Comparison of ENCODE assay signal across 8 cellular contexts in the genomic region with DNA sequence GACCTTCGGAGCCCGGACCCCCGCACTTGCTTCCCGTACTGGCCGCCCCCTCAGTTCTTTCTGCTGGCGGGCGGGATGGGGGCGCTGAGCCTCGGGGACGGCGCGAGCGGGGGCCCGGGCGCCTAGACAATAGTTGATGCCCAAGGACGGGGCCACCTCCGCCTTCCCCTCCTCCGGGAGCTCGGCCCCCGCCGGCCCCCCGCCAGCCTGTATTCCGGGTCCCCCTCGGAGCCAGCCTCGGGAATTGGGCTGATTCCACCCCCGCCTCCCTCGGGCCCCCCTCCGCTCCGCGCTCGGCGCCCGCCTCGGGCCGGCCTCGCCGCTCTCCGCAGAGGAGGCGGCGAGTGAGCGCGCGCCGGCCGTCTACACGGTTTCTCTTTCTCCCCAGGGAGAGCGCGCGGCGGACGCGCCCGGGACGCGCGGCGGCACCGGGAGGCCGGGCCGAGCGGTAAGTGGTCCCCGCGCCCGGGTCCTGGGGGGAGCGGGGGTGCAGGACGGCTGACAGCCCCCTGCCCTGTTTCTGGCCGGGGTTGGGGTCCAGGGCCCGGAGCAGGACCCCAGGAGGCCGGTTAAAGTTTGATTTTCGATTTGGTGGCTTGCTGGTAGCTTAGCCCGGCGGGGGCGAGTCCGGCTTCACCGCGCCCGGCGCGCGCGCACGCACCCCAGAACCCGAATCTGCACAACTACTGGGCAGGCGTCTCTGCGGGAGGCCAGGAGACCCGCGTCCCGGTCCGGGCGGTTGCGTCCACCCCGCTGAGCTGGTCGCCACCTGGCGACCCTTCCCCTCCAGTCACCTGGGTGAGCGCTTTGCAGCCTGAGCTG. TPM values are rescaled to one million over a fixed set of nuclear protein-coding genes. Genes with fewer than 3 reads are reported as not detected.
A peak's percentile ranks its signal among the peaks of the same experiment; 100 is the strongest.
DNase-seq lines count a peak whose midpoint lies in the region; ATAC-seq and TF ChIP-seq lines count a peak whose summit lies in the region.

No MANE protein-coding gene starts in this region.

- H3K4me3 ChIP-seq in ACC112 (ENCODE audit: low read depth, low read length) (peak overlapping the region; percentile 84), gastroesophageal sphincter (peak overlapping the region; percentile 83 to 88), neutrophil (ENCODE audit: low read depth in 1 of 2, low read length in 1 of 2) (peak overlapping the region; percentile 87 to 98)

- no peaks in the 10 kb centered on the region for H3K36me3 ChIP-seq in ACC112 (ENCODE audit: insufficient read depth, low read length)
- no peaks in the 10 kb centered on the region for H3K36me3 ChIP-seq in gastroesophageal sphincter
- no peaks in the 10 kb centered on the region for H3K36me3 ChIP-seq in neutrophil

- H3K27me3 ChIP-seq in ACC112 (ENCODE audit: insufficient read depth, low read length) (no peaks in the 10 kb centered on the region), gastroesophageal sphincter (no peaks in the 10 kb centered on the region), neutrophil (peaks cover 7% of the 10 kb centered on the region)

- peaks cover 15% of the 10 kb centered on the region for H3K4me1 ChIP-seq in ACC112 (ENCODE audit: control insufficient read depth, insufficient read depth, low read length, unreplicated experiment)
- H3K4me1 ChIP-seq in gastroesophageal sphincter = peaks cover 0 to 43% (median 4%) of the 10 kb centered on the region in 3 donors
- peaks cover 49 to 52% of the 10 kb centered on the region in 2 experiments for H3K4me1 ChIP-seq in neutrophil (ENCODE audit: control insufficient read depth in 1 of 2, insufficient read depth in 1 of 2, low read depth in 1 of 2, low read length in 1 of 2)

- CTCF ChIA-PET in activated naive CD4-positive, alpha-beta T cell treated with anti-CD3 and anti-CD28 coated beads for 36 hours (lab: Charles Lee) = interaction anchor here (0.9 to 1.8 kb wide), 5 partner anchors 78 to 234 kb away, joined by 3 to 7 read pairs (median 3); no protein-coding TSS in a partner anchor

- no peaks in the 10 kb centered on the region for H3K9me3 Mint-ChIP-seq in activated naive CD4-positive, alpha-beta T cell treated with anti-CD3 and anti-CD28 coated beads for 36 hours

- no CpG with 5 or more reads among the region's 95 CpGs for WGBS in gastroesophageal sphincter (ENCODE audit: low coverage in 1 of 2), 2 donors

- DNase-seq in RKO (ENCODE audit: low spot score) = peak; percentile 61
- peak; percentile 54 for DNase-seq in activated naive CD4-positive, alpha-beta T cell treated with anti-CD3 and anti-CD28 coated beads for 36 hours

- no peak for TF ChIP-seq EP300 in gastroesophageal sphincter (IDR thresholded peaks at IDR 0.05)

- H3K36me3 Mint-ChIP-seq in activated naive CD4-positive, alpha-beta T cell treated with anti-CD3 and anti-CD28 coated beads for 36 hours (ENCODE audit: low read depth) = no peaks in the 10 kb centered on the region

- H3K4me1 Mint-ChIP-seq in activated naive CD4-positive, alpha-beta T cell treated with anti-CD3 and anti-CD28 coated beads for 36 hours (ENCODE audit: low read depth) = peaks cover 46% of the 10 kb centered on the region

- intact Hi-C loops in activated naive CD4-positive, alpha-beta T cell treated with anti-CD3 and anti-CD28 coated beads for 36 hours (cut with micrococcal nuclease) = loop anchor here (1.0 to 10.0 kb wide), 14 partner anchors 12 to 666 kb away; partner anchors contain the start of gene PCNX1

- TF ChIP-seq POLR2A in gastroesophageal sphincter (IDR thresholded peaks at IDR 0.05) = peak; percentile 76 to 80

- peak overlapping the region; percentile 81 for H3K27ac ChIP-seq in ACC112 (ENCODE audit: low read depth, low read length)
- peak overlapping the region; percentile 95 to 100 (median 98) for H3K27ac ChIP-seq in gastroesophageal sphincter
- peak overlapping the region; percentile 98 for H3K27ac ChIP-seq in neutrophil
- peak overlapping the region; percentile 69 for H3K27ac ChIP-seq in temporal lobe (ENCODE audit: low read depth, low read length)

- H3K4me3 Mint-ChIP-seq in activated naive CD4-positive, alpha-beta T cell treated with anti-CD3 and anti-CD28 coated beads for 36 hours = peak overlapping the region; percentile 83

- peak overlapping the region; percentile 72 for H2AFZ ChIP-seq in ACC112 (ENCODE audit: low read length, unreplicated experiment)

- no peaks in the 10 kb centered on the region for H3K27me3 Mint-ChIP-seq in activated naive CD4-positive, alpha-beta T cell treated with anti-CD3 and anti-CD28 coated beads for 36 hours (ENCODE audit: low read depth)

- peak; percentile 26 for ATAC-seq in GM18517 (IDR thresholded peaks at IDR 0.05; ENCODE audit: unreplicated experiment)
- ATAC-seq in HG03095 (IDR thresholded peaks at IDR 0.05; ENCODE audit: unreplicated experiment) = peak; percentile 24
- ATAC-seq in gastroesophageal sphincter = peak; percentile 73

- H3K9me3 ChIP-seq in gastroesophageal sphincter (no peaks in the 10 kb centered on the region), neutrophil (no peaks in the 10 kb centered on the region)

- peaks cover 48% of the 10 kb centered on the region for H3K79me2 ChIP-seq in ACC112 (ENCODE audit: control insufficient read depth, insufficient read depth, low read length, unreplicated experiment)

- peak overlapping the region; percentile 71 for H3K27ac Mint-ChIP-seq in activated naive CD4-positive, alpha-beta T cell treated with anti-CD3 and anti-CD28 coated beads for 36 hours

- TF ChIP-seq CTCF in gastroesophageal sphincter (IDR thresholded peaks at IDR 0.05) (no peak), neutrophil (IDR thresholded peaks at IDR 0.05) (no peak)

RNA-seq across cellular contexts. Expression of gene SIPA1L1, which starts 0.7 kb away (rescaled TPM):
- total RNA-seq in activated naive CD4-positive, alpha-beta T cell treated with anti-CD3 and anti-CD28 coated beads for 36 hours = 10 to 100 TPM; 33.2 to 34.6 TPM
- total RNA-seq in gastroesophageal sphincter (10 to 100 TPM; 23.6 to 61.0 (median 44.7) TPM), temporal lobe (17.7 TPM)

Comparison
In these comparisons a context has a peak if more than half of its experiments do, and no peak if none do; other contexts are left out.
1. Peak in every context shown above with its lines: DNase-seq, ATAC-seq, H3K4me3 ChIP-seq and H3K27ac ChIP-seq.